1 cellular context compared by ENCODE assay signal in the genomic region with DNA sequence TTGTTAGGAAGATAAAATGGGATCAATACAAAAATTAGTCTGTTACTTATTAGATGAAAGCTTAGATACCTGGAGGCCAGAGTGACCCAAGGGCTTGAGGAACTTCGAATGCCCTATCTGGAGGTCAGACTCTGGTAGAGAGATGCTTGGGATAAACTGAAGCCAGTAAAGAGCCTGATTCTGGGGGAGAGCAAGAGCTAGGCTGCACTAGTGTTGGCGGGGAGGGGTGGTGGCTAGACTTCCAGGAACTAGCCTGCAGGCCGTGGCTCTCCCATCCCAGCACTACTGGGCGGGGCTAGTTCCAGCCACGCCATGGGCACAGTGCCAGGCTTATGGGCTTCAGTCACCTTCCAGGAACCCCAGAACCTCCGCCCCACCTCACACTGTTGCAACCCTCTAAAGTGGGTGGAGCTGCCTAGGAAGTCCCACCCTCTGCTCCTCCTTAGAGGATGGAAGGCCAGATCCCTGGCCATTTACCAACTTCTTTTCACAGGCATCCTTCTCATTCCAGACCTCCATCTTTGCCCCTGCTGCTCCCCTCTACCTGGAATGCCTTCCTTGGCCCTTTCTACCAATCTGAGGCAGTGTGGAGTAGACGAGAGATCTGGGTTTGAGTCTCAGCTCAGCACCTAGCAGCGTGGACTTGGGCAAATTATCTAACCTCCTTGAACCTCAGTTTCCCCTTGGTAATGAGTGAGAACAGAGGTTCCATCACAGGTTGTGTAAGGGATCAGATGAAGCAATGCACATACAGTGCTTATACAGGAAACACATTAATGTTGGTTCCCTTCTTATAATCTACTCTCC.
TF ChIP-seq lines count a peak whose summit lies in the region.

No MANE protein-coding gene starts in this region.

TF ChIP-seq in HepG2, 621 proteins besides CTCF, POLR2A, EP300 and RAD21 (continues in another document):
- TF ChIP-seq, protein P1, sequence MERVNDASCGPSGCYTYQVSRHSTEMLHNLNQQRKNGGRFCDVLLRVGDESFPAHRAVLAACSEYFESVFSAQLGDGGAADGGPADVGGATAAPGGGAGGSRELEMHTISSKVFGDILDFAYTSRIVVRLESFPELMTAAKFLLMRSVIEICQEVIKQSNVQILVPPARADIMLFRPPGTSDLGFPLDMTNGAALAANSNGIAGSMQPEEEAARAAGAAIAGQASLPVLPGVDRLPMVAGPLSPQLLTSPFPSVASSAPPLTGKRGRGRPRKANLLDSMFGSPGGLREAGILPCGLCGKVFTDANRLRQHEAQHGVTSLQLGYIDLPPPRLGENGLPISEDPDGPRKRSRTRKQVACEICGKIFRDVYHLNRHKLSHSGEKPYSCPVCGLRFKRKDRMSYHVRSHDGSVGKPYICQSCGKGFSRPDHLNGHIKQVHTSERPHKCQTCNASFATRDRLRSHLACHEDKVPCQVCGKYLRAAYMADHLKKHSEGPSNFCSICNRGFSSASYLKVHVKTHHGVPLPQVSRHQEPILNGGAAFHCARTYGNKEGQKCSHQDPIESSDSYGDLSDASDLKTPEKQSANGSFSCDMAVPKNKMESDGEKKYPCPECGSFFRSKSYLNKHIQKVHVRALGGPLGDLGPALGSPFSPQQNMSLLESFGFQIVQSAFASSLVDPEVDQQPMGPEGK (CRISPR knock-in tag; IDR thresholded peaks at IDR 0.05): peak; percentile 42; the same call in 1 of the 2 replicates
- TF ChIP-seq SIN3B (IDR thresholded peaks at IDR 0.05; ENCODE audit: low read length) (no peak), SP5 (CRISPR knock-in tag; IDR thresholded peaks at IDR 0.05; ENCODE audit: borderline replicate concordance, low read depth) (peak; percentile 60; the same call in 1 of the 2 replicates), ZFY (CRISPR knock-in tag; IDR thresholded peaks at IDR 0.05) (no peak), KDM4B (CRISPR knock-in tag; IDR thresholded peaks at IDR 0.05) (no peak), ZBTB8A (CRISPR knock-in tag; IDR thresholded peaks at IDR 0.05; ENCODE audit: borderline replicate concordance, low read depth) (no peak), ZFP37 (CRISPR knock-in tag; IDR thresholded peaks at IDR 0.05; ENCODE audit: borderline replicate concordance) (no peak), SAP130 (CRISPR knock-in tag; IDR thresholded peaks at IDR 0.05; ENCODE audit: low read depth) (peak; percentile 30; the same call in 1 of the 2 replicates), IKZF4 (CRISPR knock-in tag; IDR thresholded peaks at IDR 0.05; ENCODE audit: borderline replicate concordance, low read depth, not compliant biosample characterization) (no peak), NCOA2 (CRISPR knock-in tag; IDR thresholded peaks at IDR 0.05) (peak; percentile 46; the same call in 1 of the 2 replicates), ZNF83 (CRISPR knock-in tag; IDR thresholded peaks at IDR 0.05; ENCODE audit: borderline replicate concordance) (no peak), ZSCAN25 (CRISPR knock-in tag; IDR thresholded peaks at IDR 0.05) (no peak), ZNF468 (CRISPR knock-in tag; IDR thresholded peaks at IDR 0.05) (no peak), CENPX (CRISPR knock-in tag; IDR thresholded peaks at IDR 0.05) (no peak), NR3C1 (CRISPR knock-in tag; IDR thresholded peaks at IDR 0.05) (no peak), PHF20 (CRISPR knock-in tag; IDR thresholded peaks at IDR 0.05) (no peak), EZH2 (conservative IDR thresholded peaks at IDR 0.05; ENCODE audit: low read depth, low read length) (no peak), NPAS2 (CRISPR knock-in tag; IDR thresholded peaks at IDR 0.05; ENCODE audit: borderline replicate concordance) (no peak), NFATC3 (CRISPR knock-in tag; IDR thresholded peaks at IDR 0.05) (no peak), HOXA7 (CRISPR knock-in tag; IDR thresholded peaks at IDR 0.05) (no peak), HOXA9 (CRISPR knock-in tag; IDR thresholded peaks at IDR 0.05; ENCODE audit: borderline replicate concordance) (no peak), ELF1 (CRISPR knock-in tag; IDR thresholded peaks at IDR 0.05) (0 out of 2 replicates have a peak, but pooled peaks have one; percentile 16), HMG20B (CRISPR knock-in tag; conservative IDR thresholded peaks at IDR 0.05) (0 out of 2 replicates have a peak, but pooled peaks have one; percentile 46), YEATS2 (CRISPR knock-in tag; IDR thresholded peaks at IDR 0.05; ENCODE audit: borderline replicate concordance) (no peak), ZNF777 (CRISPR knock-in tag; IDR thresholded peaks at IDR 0.05) (no peak), ZSCAN30 (CRISPR knock-in tag; IDR thresholded peaks at IDR 0.05) (no peak), PTBP1 (IDR thresholded peaks at IDR 0.05; ENCODE audit: low read depth, low read length, poor library complexity, severe bottlenecking) (no peak), SOX13 (IDR thresholded peaks at IDR 0.05) (no peak), SOX13 (CRISPR knock-in tag; conservative IDR thresholded peaks at IDR 0.05 in 1 of 2, IDR thresholded peaks at IDR 0.05 in 1 of 2) (0 out of 4 replicates have a peak, but pooled peaks of 1 of the 2 experiments have one; percentile 30), ZNF367 (CRISPR knock-in tag; IDR thresholded peaks at IDR 0.05; ENCODE audit: borderline replicate concordance) (no peak), TOPORS (CRISPR knock-in tag; IDR thresholded peaks at IDR 0.05) (no peak), SMAD3 (CRISPR knock-in tag; IDR thresholded peaks at IDR 0.05) (no peak), ZNF816 (CRISPR knock-in tag; IDR thresholded peaks at IDR 0.05; ENCODE audit: borderline replicate concordance) (no peak), ZNF234 (CRISPR knock-in tag; conservative IDR thresholded peaks at IDR 0.05) (no peak), SOX6 (IDR thresholded peaks at IDR 0.05) (no peak), SOX6 (CRISPR knock-in tag; IDR thresholded peaks at IDR 0.05) (peak; percentile 35; the same call in 1 of the 2 replicates)
- TF ChIP-seq, protein P2, sequence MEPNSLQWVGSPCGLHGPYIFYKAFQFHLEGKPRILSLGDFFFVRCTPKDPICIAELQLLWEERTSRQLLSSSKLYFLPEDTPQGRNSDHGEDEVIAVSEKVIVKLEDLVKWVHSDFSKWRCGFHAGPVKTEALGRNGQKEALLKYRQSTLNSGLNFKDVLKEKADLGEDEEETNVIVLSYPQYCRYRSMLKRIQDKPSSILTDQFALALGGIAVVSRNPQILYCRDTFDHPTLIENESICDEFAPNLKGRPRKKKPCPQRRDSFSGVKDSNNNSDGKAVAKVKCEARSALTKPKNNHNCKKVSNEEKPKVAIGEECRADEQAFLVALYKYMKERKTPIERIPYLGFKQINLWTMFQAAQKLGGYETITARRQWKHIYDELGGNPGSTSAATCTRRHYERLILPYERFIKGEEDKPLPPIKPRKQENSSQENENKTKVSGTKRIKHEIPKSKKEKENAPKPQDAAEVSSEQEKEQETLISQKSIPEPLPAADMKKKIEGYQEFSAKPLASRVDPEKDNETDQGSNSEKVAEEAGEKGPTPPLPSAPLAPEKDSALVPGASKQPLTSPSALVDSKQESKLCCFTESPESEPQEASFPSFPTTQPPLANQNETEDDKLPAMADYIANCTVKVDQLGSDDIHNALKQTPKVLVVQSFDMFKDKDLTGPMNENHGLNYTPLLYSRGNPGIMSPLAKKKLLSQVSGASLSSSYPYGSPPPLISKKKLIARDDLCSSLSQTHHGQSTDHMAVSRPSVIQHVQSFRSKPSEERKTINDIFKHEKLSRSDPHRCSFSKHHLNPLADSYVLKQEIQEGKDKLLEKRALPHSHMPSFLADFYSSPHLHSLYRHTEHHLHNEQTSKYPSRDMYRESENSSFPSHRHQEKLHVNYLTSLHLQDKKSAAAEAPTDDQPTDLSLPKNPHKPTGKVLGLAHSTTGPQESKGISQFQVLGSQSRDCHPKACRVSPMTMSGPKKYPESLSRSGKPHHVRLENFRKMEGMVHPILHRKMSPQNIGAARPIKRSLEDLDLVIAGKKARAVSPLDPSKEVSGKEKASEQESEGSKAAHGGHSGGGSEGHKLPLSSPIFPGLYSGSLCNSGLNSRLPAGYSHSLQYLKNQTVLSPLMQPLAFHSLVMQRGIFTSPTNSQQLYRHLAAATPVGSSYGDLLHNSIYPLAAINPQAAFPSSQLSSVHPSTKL (CRISPR knock-in tag; IDR thresholded peaks at IDR 0.05): peak; percentile 32; the same call in 1 of the 2 replicates
- TF ChIP-seq, protein P3, sequence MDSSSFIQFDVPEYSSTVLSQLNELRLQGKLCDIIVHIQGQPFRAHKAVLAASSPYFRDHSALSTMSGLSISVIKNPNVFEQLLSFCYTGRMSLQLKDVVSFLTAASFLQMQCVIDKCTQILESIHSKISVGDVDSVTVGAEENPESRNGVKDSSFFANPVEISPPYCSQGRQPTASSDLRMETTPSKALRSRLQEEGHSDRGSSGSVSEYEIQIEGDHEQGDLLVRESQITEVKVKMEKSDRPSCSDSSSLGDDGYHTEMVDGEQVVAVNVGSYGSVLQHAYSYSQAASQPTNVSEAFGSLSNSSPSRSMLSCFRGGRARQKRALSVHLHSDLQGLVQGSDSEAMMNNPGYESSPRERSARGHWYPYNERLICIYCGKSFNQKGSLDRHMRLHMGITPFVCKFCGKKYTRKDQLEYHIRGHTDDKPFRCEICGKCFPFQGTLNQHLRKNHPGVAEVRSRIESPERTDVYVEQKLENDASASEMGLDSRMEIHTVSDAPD (CRISPR knock-in tag; IDR thresholded peaks at IDR 0.05): 0 out of 2 replicates have a peak, but pooled peaks have one; percentile 36
- TF ChIP-seq, protein P4, sequence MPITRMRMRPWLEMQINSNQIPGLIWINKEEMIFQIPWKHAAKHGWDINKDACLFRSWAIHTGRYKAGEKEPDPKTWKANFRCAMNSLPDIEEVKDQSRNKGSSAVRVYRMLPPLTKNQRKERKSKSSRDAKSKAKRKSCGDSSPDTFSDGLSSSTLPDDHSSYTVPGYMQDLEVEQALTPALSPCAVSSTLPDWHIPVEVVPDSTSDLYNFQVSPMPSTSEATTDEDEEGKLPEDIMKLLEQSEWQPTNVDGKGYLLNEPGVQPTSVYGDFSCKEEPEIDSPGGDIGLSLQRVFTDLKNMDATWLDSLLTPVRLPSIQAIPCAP (CRISPR knock-in tag; IDR thresholded peaks at IDR 0.05; ENCODE audit: low read depth): no peak
- TF ChIP-seq, protein P5, sequence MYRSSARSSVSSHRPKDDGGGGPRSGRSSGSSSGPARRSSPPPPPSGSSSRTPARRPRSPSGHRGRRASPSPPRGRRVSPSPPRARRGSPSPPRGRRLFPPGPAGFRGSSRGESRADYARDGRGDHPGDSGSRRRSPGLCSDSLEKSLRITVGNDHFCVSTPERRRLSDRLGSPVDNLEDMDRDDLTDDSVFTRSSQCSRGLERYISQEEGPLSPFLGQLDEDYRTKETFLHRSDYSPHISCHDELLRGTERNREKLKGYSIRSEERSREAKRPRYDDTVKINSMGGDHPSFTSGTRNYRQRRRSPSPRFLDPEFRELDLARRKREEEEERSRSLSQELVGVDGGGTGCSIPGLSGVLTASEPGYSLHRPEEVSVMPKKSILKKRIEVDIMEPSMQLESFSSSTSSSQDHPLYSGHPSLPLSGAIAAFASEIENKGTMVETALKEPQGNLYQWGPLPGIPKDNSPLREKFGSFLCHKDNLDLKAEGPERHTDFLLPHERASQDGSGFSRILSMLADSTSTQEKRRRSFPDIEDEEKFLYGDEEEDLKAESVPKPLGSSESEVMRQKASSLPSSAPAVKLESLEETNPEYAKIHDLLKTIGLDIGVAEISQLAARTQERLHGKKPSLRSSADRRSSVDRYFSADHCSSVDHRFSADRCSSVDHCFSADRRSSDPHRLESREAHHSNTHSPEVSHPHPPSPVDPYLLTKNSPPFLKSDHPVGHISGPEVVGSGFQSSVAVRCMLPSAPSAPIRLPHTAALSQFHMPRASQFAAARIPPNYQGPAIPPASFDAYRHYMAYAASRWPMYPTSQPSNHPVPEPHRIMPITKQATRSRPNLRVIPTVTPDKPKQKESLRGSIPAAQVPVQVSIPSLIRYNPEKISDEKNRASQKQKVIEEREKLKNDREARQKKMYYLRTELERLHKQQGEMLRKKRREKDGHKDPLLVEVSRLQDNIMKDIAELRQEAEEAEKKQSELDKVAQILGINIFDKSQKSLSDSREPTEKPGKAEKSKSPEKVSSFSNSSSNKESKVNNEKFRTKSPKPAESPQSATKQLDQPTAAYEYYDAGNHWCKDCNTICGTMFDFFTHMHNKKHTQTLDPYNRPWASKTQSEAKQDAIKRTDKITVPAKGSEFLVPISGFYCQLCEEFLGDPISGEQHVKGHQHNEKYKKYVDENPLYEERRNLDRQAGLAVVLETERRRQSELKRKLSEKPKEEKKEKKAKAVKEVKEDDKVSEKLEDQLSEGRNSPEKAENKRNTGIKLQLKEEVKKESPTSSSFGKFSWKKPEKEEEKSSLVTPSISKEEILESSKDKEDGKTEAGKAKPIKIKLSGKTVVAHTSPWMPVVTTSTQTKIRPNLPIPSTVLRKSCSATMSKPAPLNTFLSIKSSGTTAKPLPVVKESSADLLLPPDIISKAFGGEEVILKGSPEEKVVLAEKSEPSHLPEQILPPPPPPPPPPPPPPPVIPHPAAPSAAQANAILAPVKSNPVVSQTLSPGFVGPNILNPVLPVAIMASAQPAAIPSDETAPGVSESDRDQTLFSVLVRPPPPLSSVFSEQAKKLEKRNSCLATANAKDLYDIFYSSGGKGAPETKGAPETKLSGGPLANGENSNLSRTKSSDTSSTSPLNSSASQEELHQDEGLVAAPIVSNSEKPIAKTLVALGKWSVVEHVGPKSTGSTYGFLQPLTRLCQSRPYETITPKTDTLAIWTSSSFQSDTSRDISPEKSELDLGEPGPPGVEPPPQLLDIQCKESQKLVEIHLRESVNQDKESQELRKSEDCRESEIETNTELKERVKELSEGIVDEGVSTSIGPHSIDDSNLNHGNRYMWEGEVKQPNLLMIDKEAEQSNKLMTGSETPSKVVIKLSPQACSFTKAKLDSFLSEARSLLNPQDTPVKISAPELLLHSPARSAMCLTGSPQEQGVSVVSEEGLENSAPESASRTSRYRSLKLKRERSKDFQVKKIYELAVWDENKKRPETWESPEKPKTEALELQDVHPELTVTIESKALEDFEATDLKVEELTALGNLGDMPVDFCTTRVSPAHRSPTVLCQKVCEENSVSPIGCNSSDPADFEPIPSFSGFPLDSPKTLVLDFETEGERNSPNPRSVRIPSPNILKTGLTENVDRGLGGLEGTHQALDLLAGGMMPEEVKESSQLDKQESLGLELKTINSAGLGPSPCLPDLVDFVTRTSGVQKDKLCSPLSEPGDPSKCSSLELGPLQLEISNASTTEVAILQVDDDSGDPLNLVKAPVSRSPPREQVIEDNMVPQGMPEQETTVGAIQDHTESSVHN (CRISPR knock-in tag; IDR thresholded peaks at IDR 0.05): no peak
- TF ChIP-seq, protein P6, sequence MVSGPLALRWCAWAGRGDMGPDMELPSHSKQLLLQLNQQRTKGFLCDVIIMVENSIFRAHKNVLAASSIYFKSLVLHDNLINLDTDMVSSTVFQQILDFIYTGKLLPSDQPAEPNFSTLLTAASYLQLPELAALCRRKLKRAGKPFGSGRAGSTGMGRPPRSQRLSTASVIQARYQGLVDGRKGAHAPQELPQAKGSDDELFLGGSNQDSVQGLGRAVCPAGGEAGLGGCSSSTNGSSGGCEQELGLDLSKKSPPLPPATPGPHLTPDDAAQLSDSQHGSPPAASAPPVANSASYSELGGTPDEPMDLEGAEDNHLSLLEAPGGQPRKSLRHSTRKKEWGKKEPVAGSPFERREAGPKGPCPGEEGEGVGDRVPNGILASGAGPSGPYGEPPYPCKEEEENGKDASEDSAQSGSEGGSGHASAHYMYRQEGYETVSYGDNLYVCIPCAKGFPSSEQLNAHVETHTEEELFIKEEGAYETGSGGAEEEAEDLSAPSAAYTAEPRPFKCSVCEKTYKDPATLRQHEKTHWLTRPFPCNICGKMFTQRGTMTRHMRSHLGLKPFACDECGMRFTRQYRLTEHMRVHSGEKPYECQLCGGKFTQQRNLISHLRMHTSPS (CRISPR knock-in tag; IDR thresholded peaks at IDR 0.05; ENCODE audit: low read depth): no peak
- TF ChIP-seq, protein P7, sequence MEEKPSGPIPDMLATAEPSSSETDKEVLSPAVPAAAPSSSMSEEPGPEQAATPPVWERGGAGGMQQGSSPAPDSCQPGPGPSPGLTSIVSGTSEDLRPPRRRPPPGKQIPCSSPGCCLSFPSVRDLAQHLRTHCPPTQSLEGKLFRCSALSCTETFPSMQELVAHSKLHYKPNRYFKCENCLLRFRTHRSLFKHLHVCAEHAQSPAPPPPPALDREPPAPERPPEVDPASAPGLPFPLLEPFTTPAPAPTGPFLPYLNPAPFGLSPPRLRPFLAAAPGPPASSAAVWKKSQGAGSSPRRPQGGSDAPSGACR (CRISPR knock-in tag; IDR thresholded peaks at IDR 0.05): no peak
